ENCODE assay signal across 8 cellular contexts in genomic region chr14:103624860-103625259, GRCh38. TPM values are rescaled to one million over a fixed set of nuclear protein-coding genes. Genes with fewer than 3 reads are reported as not detected.
DNase-seq lines count a peak whose midpoint lies in the region; ATAC-seq lines count a peak whose summit lies in the region.

No MANE protein-coding gene starts in this region.

- peaks cover 4% of the 10 kb centered on the region for H3K27me3 Mint-ChIP-seq in activated CD4-positive, alpha-beta memory T cell treated with anti-CD3 and anti-CD28 coated beads, Interleukin-2, amount 10 ng/mL, durations not matched to agents 7 days and 5 days

- intact Hi-C loops in Right ventricle myocardium superior (cut with DNase I): no loop called here

- CTCF ChIA-PET in activated CD4-positive, alpha-beta memory T cell treated with anti-CD3 and anti-CD28 coated beads, Interleukin-2, amount 10 ng/mL, durations not matched to agents 7 days and 5 days (lab: Charles Lee): interaction anchor here (0.6 to 1.7 kb wide), 2 partner anchors 17 to 63 kb away, joined by 3 to 4 read pairs; no protein-coding TSS in a partner anchor

- no peak overlapping the region for H3K4me3 Mint-ChIP-seq in activated CD4-positive, alpha-beta memory T cell treated with anti-CD3 and anti-CD28 coated beads, Interleukin-2, amount 10 ng/mL, durations not matched to agents 7 days and 5 days

- H3K4me1 Mint-ChIP-seq in activated CD4-positive, alpha-beta memory T cell treated with anti-CD3 and anti-CD28 coated beads, Interleukin-2, amount 10 ng/mL, durations not matched to agents 7 days and 5 days: peaks cover 30% of the 10 kb centered on the region

- no peaks in the 10 kb centered on the region for H3K9me3 Mint-ChIP-seq in activated CD4-positive, alpha-beta memory T cell treated with anti-CD3 and anti-CD28 coated beads, Interleukin-2, amount 10 ng/mL, durations not matched to agents 7 days and 5 days

- POLR2A ChIA-PET in activated CD4-positive, alpha-beta memory T cell treated with anti-CD3 and anti-CD28 coated beads, Interleukin-2, amount 10 ng/mL, durations not matched to agents 7 days and 5 days (lab: Charles Lee): interaction anchor here (1.4 kb wide), 1 partner anchor 90 kb away, joined by 4 read pairs; no protein-coding TSS in a partner anchor

- H3K36me3 Mint-ChIP-seq in activated CD4-positive, alpha-beta memory T cell treated with anti-CD3 and anti-CD28 coated beads, Interleukin-2, amount 10 ng/mL, durations not matched to agents 7 days and 5 days (ENCODE audit: low read depth): no peaks in the 10 kb centered on the region

- no peak for ATAC-seq in Right ventricle myocardium superior (ENCODE audit: poor library complexity)

- DNase-seq in 8988T (peak; percentile 67), HT-29 (ENCODE audit: low spot score) (peak; percentile 39), Right ventricle myocardium superior (peak; percentile 81), NCI-H1105 treated with DMSO at 0.1 percent for 48 hours (lab: John Stamatoyannopoulos, UW) (no peak)
- DNase-seq in activated CD4-positive, alpha-beta memory T cell treated with anti-CD3 and anti-CD28 coated beads, Interleukin-2, amount 10 ng/mL, durations not matched to agents 7 days and 5 days: peak; percentile 46
- DNase-seq in stimulated activated CD4-positive, alpha-beta T cell treated with anti-CD3 and anti-CD28 coated beads, Interleukin-4, amount 100 ng/mL, for 1 hour: peak; percentile 20
- no peak for DNase-seq in activated CD8-positive, alpha-beta memory T cell treated with anti-CD3 and anti-CD28 coated beads, Interleukin-2, amount 50 U/mL, for 48 hours
- no peak for DNase-seq in NK-92 treated with Interleukin-12 subunit alpha and Interleukin-12 subunit beta, amount 100 ng/mL, for 24 hours (lab: John Stamatoyannopoulos, UW)

- H3K27ac Mint-ChIP-seq in activated CD4-positive, alpha-beta memory T cell treated with anti-CD3 and anti-CD28 coated beads, Interleukin-2, amount 10 ng/mL, durations not matched to agents 7 days and 5 days: peak overlapping the region; percentile 75

RNA-seq across cellular contexts. Expression of gene KLC1, which starts 4.2 kb away (rescaled TPM):
- 93.5 and 102 TPM in 2 replicates for total RNA-seq in HT-29 (2014; rRNA removed; shearing (Covaris generic))
- total RNA-seq in activated CD4-positive, alpha-beta memory T cell treated with anti-CD3 and anti-CD28 coated beads, Interleukin-2, amount 10 ng/mL, durations not matched to agents 7 days and 5 days: 100 to 1,000 TPM; 152 to 160 TPM
- 152 TPM for total RNA-seq in Right ventricle myocardium superior

Comparison
In these comparisons a context has a peak if more than half of its experiments do, and no peak if none do; other contexts are left out.
1. DNase-seq: peak in 8988T (single experiment), HT-29 (single experiment), activated CD4-positive, alpha-beta memory T cell treated with anti-CD3 and anti-CD28 coated beads, Interleukin-2, amount 10 ng/mL, durations not matched to agents 7 days and 5 days (single experiment), Right ventricle myocardium superior (single experiment) and stimulated activated CD4-positive, alpha-beta T cell treated with anti-CD3 and anti-CD28 coated beads, Interleukin-4, amount 100 ng/mL, for 1 hour (single experiment); none in NCI-H1105 treated with DMSO at 0.1 percent for 48 hours (single experiment), activated CD8-positive, alpha-beta memory T cell treated with anti-CD3 and anti-CD28 coated beads, Interleukin-2, amount 50 U/mL, for 48 hours (single experiment) and NK-92 treated with Interleukin-12 subunit alpha and Interleukin-12 subunit beta, amount 100 ng/mL, for 24 hours (single experiment).